ENCODE assay signal across 20 cellular contexts in the genomic region with DNA sequence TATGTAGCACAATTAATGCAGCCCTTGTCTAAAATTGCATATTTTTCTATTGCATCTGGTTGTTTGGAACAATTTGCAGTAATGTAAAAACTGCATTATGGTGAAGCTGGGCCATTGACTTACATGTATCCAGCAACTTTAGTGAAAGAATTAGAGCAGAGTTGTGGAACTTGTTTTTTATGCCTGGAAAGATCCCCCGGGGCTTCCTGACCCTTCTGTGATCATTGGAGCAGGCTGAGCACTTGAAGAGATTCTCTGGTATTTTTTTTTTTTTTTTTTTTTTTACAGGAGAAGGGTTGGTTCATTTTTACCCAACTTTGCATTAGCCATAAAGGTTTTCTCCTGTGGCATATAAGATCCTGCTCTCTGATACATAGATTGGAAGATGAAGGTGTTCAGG. TPM values are rescaled to one million over a fixed set of nuclear protein-coding genes. Genes with fewer than 3 reads are reported as not detected.
DNase-seq lines count a peak whose midpoint lies in the region; ATAC-seq and TF ChIP-seq lines count a peak whose summit lies in the region.
"Had no signal": no experiment of that assay in that cellular context is flagged by ENCODE, and none has a peak within 500 bp of the region (broad histone marks: within the 10 kb centered on the region; RNA-seq: fewer than 3 reads in every experiment).

No MANE protein-coding gene starts in this region.

- H3K4me1 Mint-ChIP-seq in WTC11, result peaks cover 24% of the 10 kb centered on the region
- no peaks in the 10 kb centered on the region for H3K4me1 Mint-ChIP-seq in natural killer cell
- H3K4me1 Mint-ChIP-seq: CD4-positive, CD25-positive, alpha-beta regulatory T cell; T-cell had no signal

- CTCF ChIA-PET in WTC11 (lab: Charles Lee), result interaction anchor here (0.5 kb wide), 1 partner anchor 12 kb away, joined by 3 read pairs; no protein-coding TSS in a partner anchor

- TF ChIP-seq EP300 in Ishikawa (IDR thresholded peaks at IDR 0.05; ENCODE audit: borderline replicate concordance), result 0 out of 2 replicates have a peak, but pooled peaks have one; percentile 36

- no peak overlapping the region for H3K4me3 Mint-ChIP-seq in WTC11
- H3K4me3 Mint-ChIP-seq in natural killer cell, result no peak overlapping the region
- H3K4me3 Mint-ChIP-seq: CD4-positive, CD25-positive, alpha-beta regulatory T cell; T-cell had no signal

- TF ChIP-seq RAD21 in Ishikawa (IDR thresholded peaks at IDR 0.05; ENCODE audit: low read depth), result no peak

- peaks cover 8% of the 10 kb centered on the region for H3K36me3 Mint-ChIP-seq in WTC11
- H3K36me3 Mint-ChIP-seq in natural killer cell, result no peaks in the 10 kb centered on the region
- H3K36me3 Mint-ChIP-seq: CD4-positive, CD25-positive, alpha-beta regulatory T cell; T-cell had no signal

- POLR2A ChIA-PET in WTC11 (lab: Charles Lee), result no interaction called here

- intact Hi-C loops in natural killer cell (cut with micrococcal nuclease), result no loop called here

- no peak for TF ChIP-seq CTCF in WTC11 (IDR thresholded peaks at IDR 0.05)
- TF ChIP-seq CTCF in GM10266 (IDR thresholded peaks at IDR 0.05; ENCODE audit: control insufficient read depth, insufficient read depth, low read depth, missing control alignments), result no peak
- TF ChIP-seq CTCF in natural killer cell (IDR thresholded peaks at IDR 0.05), result no peak

- ATAC-seq in WTC11 (peak; percentile 47; the same call in 1 of the 2 replicates), GM18502 (IDR thresholded peaks at IDR 0.05; ENCODE audit: poor library complexity, unreplicated experiment) (no peak), natural killer cell (no peak)
- ATAC-seq: K562, SK-N-SH treated with all-trans-retinoic acid at 6 μM for 48 hours, T-cell had no signal

- H3K27ac Mint-ChIP-seq in WTC11 (peak overlapping the region; percentile 72), natural killer cell (no peak overlapping the region)
- H3K27ac Mint-ChIP-seq: CD4-positive, CD25-positive, alpha-beta regulatory T cell; T-cell had no signal

- DNase-seq in WTC11 (ENCODE audit: low spot score), result no peak
- DNase-seq in left kidney (ENCODE audit: low read depth, low spot score), result peak; percentile 78
- no peak for DNase-seq in GM10266 (ENCODE audit: extremely low spot score)
- DNase-seq in Ammon's horn (ENCODE audit: low spot score), result no peak
- no peak for DNase-seq in natural killer cell
- DNase-seq: CD4-positive, CD25-positive, alpha-beta regulatory T cell; DND-41; MM.1S; NCI-H1048; NCI-H1417 treated with DMSO at 0.1 percent for 48 hours; NCI-H187; NCI-H2227 treated with DMSO at 0.1 percent for 48 hours; NCI-H510A treated with DMSO at 0.1 percent for 48 hours; NCI-H748 treated with DMSO at 0.1 percent for 48 hours; SIG-M5; T-cell had no signal

- H3K9me3 Mint-ChIP-seq in WTC11 (no peaks in the 10 kb centered on the region), natural killer cell (no peaks in the 10 kb centered on the region)
- H3K9me3 Mint-ChIP-seq: T-cell had no signal

- H3K27me3 Mint-ChIP-seq in WTC11 (ENCODE audit: low read depth), result no peaks in the 10 kb centered on the region
- H3K27me3 Mint-ChIP-seq in natural killer cell (ENCODE audit: low read depth in 2 of 2), result peaks cover 13 to 23% of the 10 kb centered on the region in 2 donors

TF ChIP-seq in Ishikawa, 13 proteins besides CTCF, POLR2A, EP300 and RAD21:
- TF ChIP-seq CREB1 (IDR thresholded peaks at IDR 0.05; ENCODE audit: low read depth) (no peak), EGR1 (IDR thresholded peaks at IDR 0.05) (no peak), TAF1 (IDR thresholded peaks at IDR 0.05; ENCODE audit: low read depth) (no peak), CEBPB (IDR thresholded peaks at IDR 0.05) (no peak), TCF12 (IDR thresholded peaks at IDR 0.05; ENCODE audit: low read depth) (0 out of 2 replicates have a peak, but pooled peaks have one; percentile 32), YY1 (IDR thresholded peaks at IDR 0.05; ENCODE audit: low read depth) (no peak)
- TF ChIP-seq, protein P1, sequence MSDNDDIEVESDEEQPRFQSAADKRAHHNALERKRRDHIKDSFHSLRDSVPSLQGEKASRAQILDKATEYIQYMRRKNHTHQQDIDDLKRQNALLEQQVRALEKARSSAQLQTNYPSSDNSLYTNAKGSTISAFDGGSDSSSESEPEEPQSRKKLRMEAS (IDR thresholded peaks at IDR 0.05), result no peak
TF ChIP-seq in Ishikawa: peak in this region for 1.

TF ChIP-seq in WTC11, 78 proteins besides CTCF, POLR2A, EP300 and RAD21:
- TF ChIP-seq CREM (CRISPR knock-in tag; IDR thresholded peaks at IDR 0.05), result no peak
- no peak for TF ChIP-seq ZNF263 (CRISPR knock-in tag; IDR thresholded peaks at IDR 0.05; ENCODE audit: low read depth)
- no peak for TF ChIP-seq FOXJ3 (CRISPR knock-in tag; IDR thresholded peaks at IDR 0.05; ENCODE audit: borderline replicate concordance)
- TF ChIP-seq, protein P2, sequence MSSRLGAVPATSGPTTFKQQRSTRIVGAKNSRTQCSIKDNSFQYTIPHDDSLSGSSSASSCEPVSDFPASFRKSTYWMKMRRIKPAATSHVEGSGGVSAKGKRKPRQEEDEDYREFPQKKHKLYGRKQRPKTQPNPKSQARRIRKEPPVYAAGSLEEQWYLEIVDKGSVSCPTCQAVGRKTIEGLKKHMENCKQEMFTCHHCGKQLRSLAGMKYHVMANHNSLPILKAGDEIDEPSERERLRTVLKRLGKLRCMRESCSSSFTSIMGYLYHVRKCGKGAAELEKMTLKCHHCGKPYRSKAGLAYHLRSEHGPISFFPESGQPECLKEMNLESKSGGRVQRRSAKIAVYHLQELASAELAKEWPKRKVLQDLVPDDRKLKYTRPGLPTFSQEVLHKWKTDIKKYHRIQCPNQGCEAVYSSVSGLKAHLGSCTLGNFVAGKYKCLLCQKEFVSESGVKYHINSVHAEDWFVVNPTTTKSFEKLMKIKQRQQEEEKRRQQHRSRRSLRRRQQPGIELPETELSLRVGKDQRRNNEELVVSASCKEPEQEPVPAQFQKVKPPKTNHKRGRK (CRISPR knock-in tag; IDR thresholded peaks at IDR 0.05; ENCODE audit: borderline replicate concordance), result no peak

RNA-seq across cellular contexts. Expression of a gene that starts 45.0 kb away (rescaled TPM):
- total RNA-seq in WTC11 (2021) (73.4 to 82.0 TPM (median 81.9 TPM) in 3 replicates), natural killer cell (not detected)
- total RNA-seq: CD4-positive, CD25-positive, alpha-beta regulatory T cell had no signal

Comparison
In these comparisons a context has a peak if more than half of its experiments do, and no peak if none do; other contexts are left out.
1. RNA of a gene that starts 45.0 kb away (total RNA-seq): 73.4 to 82.0 TPM in WTC11; not detected in natural killer cell; every median in the first group is over 10 times any median in the second.